ENCODE assay signal across 12 cellular contexts in genomic region chr11:122751298-122752070, GRCh38.
DNase-seq lines count a peak whose midpoint lies in the region; ATAC-seq and TF ChIP-seq lines count a peak whose summit lies in the region.
"Had no signal": no experiment of that assay in that cellular context is flagged by ENCODE, and none has a peak within 500 bp of the region (broad histone marks: within the 10 kb centered on the region; RNA-seq: fewer than 3 reads in every experiment).

No MANE protein-coding gene starts in this region.

- no peak overlapping the region for H3K4me3 ChIP-seq in astrocyte of the cerebellum (ENCODE audit: low read depth, low read length)
- H3K4me3 ChIP-seq: lower lobe of right lung, psoas muscle, tibial nerve had no signal

- no peak for ATAC-seq in left lobe of liver
- ATAC-seq: lower lobe of right lung, psoas muscle had no signal

- TF ChIP-seq CTCF in astrocyte of the cerebellum (IDR thresholded peaks at IDR 0.05; ENCODE audit: low read depth, low read length, missing control alignments), result no peak

- in situ Hi-C loops in astrocyte of the cerebellum (cut with HindIII; ENCODE audit: low sequenced_read_pairs), result no loop called here

- DNase-seq in NCI-H146 (lab: John Stamatoyannopoulos, UW) (peak; percentile 4), NCI-H146 treated with DMSO at 0.1 percent for 48 hours (lab: John Stamatoyannopoulos, UW; ENCODE audit: unreplicated experiment) (no peak), NCI-H1092 treated with DMSO at 0.1 percent for 48 hours (lab: John Stamatoyannopoulos, UW) (peak; percentile 76), astrocyte of the cerebellum (ENCODE audit: low read depth) (peak; percentile 62), renal cortical epithelial cell (ENCODE audit: low read depth) (peak; percentile 38), DMS53 (lab: John Stamatoyannopoulos, UW) (no peak), D341Med (ENCODE audit: low spot score) (no peak), left lobe of liver (ENCODE audit: low spot score) (no peak)
- DNase-seq: activated T-cell treated with anti-CD3 and anti-CD28 coated beads, Interleukin-2, amount 50 U/mL, for 1 hour; lower lobe of right lung; psoas muscle had no signal

Comparison
In these comparisons a context has a peak if more than half of its experiments do, and no peak if none do; other contexts are left out.
1. DNase-seq: peak in NCI-H146 (single experiment), NCI-H1092 treated with DMSO at 0.1 percent for 48 hours (single experiment), astrocyte of the cerebellum (single experiment) and renal cortical epithelial cell (single experiment); none in NCI-H146 treated with DMSO at 0.1 percent for 48 hours (single experiment), DMS53 (single experiment), D341Med (single experiment) and left lobe of liver (single experiment).